Comparison of ENCODE assay signal across 1 cellular context in the genomic region with DNA sequence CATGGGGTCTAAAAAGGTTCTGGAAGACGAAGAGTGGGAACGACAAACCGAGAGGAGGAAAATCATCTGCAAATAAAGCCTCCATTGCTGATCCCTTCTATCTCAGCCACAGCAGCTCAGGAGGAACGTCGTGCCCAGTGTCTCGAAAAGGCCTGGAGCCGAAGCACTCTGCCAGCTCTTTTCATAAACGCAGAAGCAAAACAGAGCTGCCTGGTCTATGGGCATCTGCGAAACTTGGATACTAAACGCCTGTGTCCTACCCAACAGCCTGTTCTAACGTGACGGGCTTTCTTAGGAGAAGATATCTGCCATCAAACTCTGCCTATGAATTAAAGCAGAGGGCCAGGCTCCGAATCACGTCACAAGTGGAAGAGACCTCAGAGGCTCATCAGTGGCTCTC.
TF ChIP-seq lines count a peak whose summit lies in the region.

No MANE protein-coding gene starts in this region.

TF ChIP-seq in GM23338, 12 proteins besides CTCF, POLR2A, EP300 and RAD21 (continued from another document):
- TF ChIP-seq ZNF462 (CRISPR knock-in tag; IDR thresholded peaks at IDR 0.05) (no peak), STAT1 (IDR thresholded peaks at IDR 0.05; ENCODE audit: unreplicated experiment) (no peak), EZH2 (IDR thresholded peaks at IDR 0.05; ENCODE audit: low read depth, unreplicated experiment) (no peak), ZNF114 (CRISPR knock-in tag; IDR thresholded peaks at IDR 0.05) (no peak), ZNF331 (CRISPR knock-in tag; IDR thresholded peaks at IDR 0.05; ENCODE audit: low read depth) (no peak), JUNB (IDR thresholded peaks at IDR 0.05; ENCODE audit: unreplicated experiment) (no peak), POLR2AphosphoS5 (IDR thresholded peaks at IDR 0.05; ENCODE audit: low read depth) (no peak), NANOG (IDR thresholded peaks at IDR 0.05; ENCODE audit: borderline replicate concordance) (no peak), EZH2phosphoT487 (IDR thresholded peaks at IDR 0.05; ENCODE audit: unreplicated experiment) (no peak)
- TF ChIP-seq, protein P1, sequence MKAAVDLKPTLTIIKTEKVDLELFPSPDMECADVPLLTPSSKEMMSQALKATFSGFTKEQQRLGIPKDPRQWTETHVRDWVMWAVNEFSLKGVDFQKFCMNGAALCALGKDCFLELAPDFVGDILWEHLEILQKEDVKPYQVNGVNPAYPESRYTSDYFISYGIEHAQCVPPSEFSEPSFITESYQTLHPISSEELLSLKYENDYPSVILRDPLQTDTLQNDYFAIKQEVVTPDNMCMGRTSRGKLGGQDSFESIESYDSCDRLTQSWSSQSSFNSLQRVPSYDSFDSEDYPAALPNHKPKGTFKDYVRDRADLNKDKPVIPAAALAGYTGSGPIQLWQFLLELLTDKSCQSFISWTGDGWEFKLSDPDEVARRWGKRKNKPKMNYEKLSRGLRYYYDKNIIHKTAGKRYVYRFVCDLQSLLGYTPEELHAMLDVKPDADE (IDR thresholded peaks at IDR 0.05) = no peak
TF ChIP-seq in GM23338: peak in this region for 0.
